10 cellular contexts compared by ENCODE assay signal in genomic region chr20:56924976-56925695, GRCh38.
DNase-seq lines count a peak whose midpoint lies in the region; ATAC-seq and TF ChIP-seq lines count a peak whose summit lies in the region.
"Had no signal": no experiment of that assay in that cellular context is flagged by ENCODE, and none has a peak within 500 bp of the region (broad histone marks: within the 10 kb centered on the region; RNA-seq: fewer than 3 reads in every experiment).

No MANE protein-coding gene starts in this region.

- H3K4me3 ChIP-seq in LNCaP clone FGC (ENCODE audit: low read depth, low read length) (peak overlapping the region; percentile 2; the same call in 1 of the 2 replicates), esophagus squamous epithelium (peak overlapping the region; percentile 11 to 59 (median 24)), trophoblast cell (ENCODE audit: low read depth, low read length) (peak overlapping the region; percentile 13)
- H3K4me3 ChIP-seq: mucosa of descending colon had no signal

- no peak overlapping the region for H4K8ac ChIP-seq in trophoblast cell (ENCODE audit: low read depth, low read length)

- H3K27ac ChIP-seq in esophagus squamous epithelium (no peak overlapping the region), trophoblast cell (ENCODE audit: low read depth, low read length) (no peak overlapping the region)
- H3K27ac ChIP-seq: epithelial cell of prostate had no signal

- no peak overlapping the region for H2BK12ac ChIP-seq in trophoblast cell (ENCODE audit: low read length)

- H3K23ac ChIP-seq in trophoblast cell (ENCODE audit: low read length): no peak overlapping the region

- no peaks in the 10 kb centered on the region for H3K79me1 ChIP-seq in trophoblast cell (ENCODE audit: low read length)

- TF ChIP-seq CTCF in LNCaP clone FGC (IDR thresholded peaks at IDR 0.05; ENCODE audit: control insufficient read depth, extremely low read depth, insufficient read depth) (no peak), esophagus squamous epithelium (IDR thresholded peaks at IDR 0.05) (no peak)

- H3K4me1 ChIP-seq in esophagus squamous epithelium: peaks cover 0 to 16% (median 10%) of the 10 kb centered on the region in 3 donors
- peaks cover 10 to 13% of the 10 kb centered on the region in 2 experiments for H3K4me1 ChIP-seq in trophoblast cell (ENCODE audit: control insufficient read depth in 1 of 2, insufficient read depth in 2 of 2, low read length in 2 of 2)

- intact Hi-C loops in esophagus squamous epithelium (cut with DNase I): no loop called here

- WGBS in esophagus squamous epithelium, 2 donors: 30 to 43% methylated on average over 12 to 15 of the region's 68 CpGs
- no CpG with 5 or more reads among the region's 68 CpGs for WGBS in trophoblast cell (ENCODE audit: extremely low coverage, insufficient coverage, insufficient read length)

- no peak overlapping the region for H2AK5ac ChIP-seq in trophoblast cell (ENCODE audit: low read length)

- H3K4ac ChIP-seq in trophoblast cell (ENCODE audit: low read depth, low read length): no peak overlapping the region

- H3K36me3 ChIP-seq in esophagus squamous epithelium: no peaks in the 10 kb centered on the region
- H3K36me3 ChIP-seq in trophoblast cell (ENCODE audit: control insufficient read depth in 1 of 2, insufficient read depth in 2 of 2, low read length in 2 of 2): no peaks in the 10 kb centered on the region

- no peak overlapping the region for H2AFZ ChIP-seq in trophoblast cell (ENCODE audit: insufficient read depth, low read length, poor library complexity)

- no peak for TF ChIP-seq POLR2A in esophagus squamous epithelium (IDR thresholded peaks at IDR 0.05)

- no peak overlapping the region for H2BK5ac ChIP-seq in trophoblast cell (ENCODE audit: low read depth, low read length, poor library complexity)

- no peak overlapping the region for H2BK120ac ChIP-seq in trophoblast cell (ENCODE audit: insufficient read depth, low read length, poor library complexity)

- no peak overlapping the region for H4K12ac ChIP-seq in trophoblast cell (ENCODE audit: low read depth, low read length)

- no peak overlapping the region for H3K9ac ChIP-seq in trophoblast cell (ENCODE audit: low read length)

- ATAC-seq in GM19324 (IDR thresholded peaks at IDR 0.05; ENCODE audit: low FRiP score, unreplicated experiment): no peak
- ATAC-seq: mucosa of descending colon had no signal

- DNase-seq in G401 (ENCODE audit: low spot score): peak; percentile 79
- no peak for DNase-seq in LNCaP clone FGC (ENCODE audit: low read depth)
- no peak for DNase-seq in esophagus squamous epithelium (lab: John Stamatoyannopoulos, UW)
- peak in 1 of 2 donors; percentile 39 for DNase-seq in trophoblast cell
- DNase-seq in mucosa of gallbladder (ENCODE audit: low spot score): no peak
- no peak for DNase-seq in SW480 (ENCODE audit: low spot score)
- DNase-seq: NCI-H1436 treated with DMSO at 0.1 percent for 48 hours had no signal

- in situ Hi-C loops in G401 (cut with HindIII; ENCODE audit: low sequenced_read_pairs): no loop called here

- peak overlapping the region; percentile 94 for H3K4me2 ChIP-seq in trophoblast cell (ENCODE audit: low read length)

- H3K18ac ChIP-seq in trophoblast cell (ENCODE audit: low read length): no peak overlapping the region

- no peak overlapping the region for H4K91ac ChIP-seq in trophoblast cell (ENCODE audit: low read depth, low read length)

- H3K79me2 ChIP-seq in trophoblast cell (ENCODE audit: control insufficient read depth, insufficient read depth, low read length, poor library complexity): no peaks in the 10 kb centered on the region

- peaks cover 0 to 97% (median 17%) of the 10 kb centered on the region in 4 donors for H3K27me3 ChIP-seq in esophagus squamous epithelium
- H3K27me3 ChIP-seq in trophoblast cell (ENCODE audit: insufficient read depth, low read length): peaks cover 15% of the 10 kb centered on the region

- H3K14ac ChIP-seq in trophoblast cell (ENCODE audit: low read length): no peak overlapping the region

- no peaks in the 10 kb centered on the region for H3K9me3 ChIP-seq in esophagus squamous epithelium
- H3K9me3 ChIP-seq in trophoblast cell (ENCODE audit: insufficient read depth, low read depth, low read length): peaks cover 3% of the 10 kb centered on the region
- H3K9me3 ChIP-seq: mucosa of descending colon had no signal
